Comparison of ENCODE assay signal across 1 cellular context in genomic region chr11:77127969-77128691, GRCh38.
TF ChIP-seq lines count a peak whose summit lies in the region.

MYO7A (plus strand) TSS chr11:77128246; CDS start chr11:77130635, 2,389 bp downstream.

TF ChIP-seq in H1, 55 proteins besides CTCF, POLR2A, EP300 and RAD21:
- TF ChIP-seq ATF3 (IDR thresholded peaks at IDR 0.05; ENCODE audit: insufficient read depth, low read depth, low read length) (no peak), RFX5 (IDR thresholded peaks at IDR 0.05; ENCODE audit: borderline replicate concordance, low read depth, low read length) (no peak), CBX8 (IDR thresholded peaks at IDR 0.05; ENCODE audit: borderline replicate concordance, low read depth, low read length) (no peak), BACH1 (IDR thresholded peaks at IDR 0.05; ENCODE audit: low read length) (no peak), CHD7 (IDR thresholded peaks at IDR 0.05; ENCODE audit: insufficient replicate concordance, low read length) (no peak), HDAC2 (IDR thresholded peaks at IDR 0.05; ENCODE audit: borderline replicate concordance in 1 of 2, low read depth in 2 of 2, low read length in 2 of 2) (no peak)
